8 cellular contexts compared by ENCODE assay signal in the genomic region with DNA sequence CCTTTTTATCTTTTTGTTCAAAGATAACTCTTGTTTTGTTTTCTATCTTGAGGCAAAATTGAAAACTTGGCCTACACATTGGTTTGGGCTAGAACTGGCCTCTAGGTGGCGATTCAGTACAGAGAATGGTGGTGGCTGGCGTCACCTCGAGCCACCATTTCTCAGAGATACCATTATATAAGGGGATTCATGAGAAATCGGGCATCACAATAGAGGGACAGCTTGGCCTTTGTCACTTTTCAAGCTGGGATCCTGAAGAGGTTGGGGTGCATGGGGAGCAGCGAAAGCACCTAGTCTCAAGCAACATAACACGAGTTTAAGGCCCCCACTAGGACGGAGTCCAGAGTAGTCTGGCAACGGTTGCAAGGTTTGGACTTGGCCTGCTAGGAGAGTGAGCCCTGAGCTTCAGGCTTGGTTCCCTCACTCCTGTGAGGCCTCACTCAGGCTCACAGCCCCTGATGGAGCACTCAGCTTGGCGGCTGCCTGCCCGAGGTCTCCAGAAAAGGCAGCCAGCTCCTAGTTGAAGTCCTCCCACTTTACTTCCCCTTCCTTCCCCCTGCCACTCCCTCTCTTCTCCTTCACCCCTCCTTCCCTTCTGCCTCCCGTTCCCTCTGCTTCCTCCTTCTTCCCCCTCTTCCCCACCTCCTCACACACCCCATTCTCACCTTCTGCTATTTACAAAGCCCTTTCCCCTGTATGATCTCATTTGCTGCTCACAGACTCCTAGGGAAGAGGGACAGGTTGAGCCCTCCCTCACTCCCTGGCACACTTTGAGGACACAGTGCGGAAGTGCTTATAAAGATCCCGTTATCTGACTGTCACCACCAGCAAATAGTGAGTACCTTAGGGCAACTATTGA.
DNase-seq lines count a peak whose midpoint lies in the region; ATAC-seq, FAIRE-seq and TF ChIP-seq lines count a peak whose summit lies in the region.

No MANE protein-coding gene starts in this region.

- no peaks in the 10 kb centered on the region for H3K36me3 ChIP-seq in neuron (ENCODE audit: insufficient read depth, low read length)
- H3K36me3 ChIP-seq in upper lobe of left lung: no peaks in the 10 kb centered on the region

- peak; percentile 73 for ATAC-seq in GM21423 (IDR thresholded peaks at IDR 0.05; ENCODE audit: unreplicated experiment)
- ATAC-seq in upper lobe of left lung (ENCODE audit: low FRiP score in 2 of 2): peak; percentile 84 to 90

- TF ChIP-seq CTCF in fibroblast of the aortic adventitia (IDR thresholded peaks at IDR 0.05; ENCODE audit: insufficient read depth, low read length) (peak; percentile 81), upper lobe of left lung (IDR thresholded peaks at IDR 0.05) (peak; percentile 55 to 80 (median 66))

- WGBS in upper lobe of left lung, 2 donors: 29 to 32% methylated on average over 11 to 13 of the region's 13 CpGs

- peak overlapping the region; percentile 19 to 64 (median 58) for H3K27ac ChIP-seq in upper lobe of left lung

- DNase-seq in DMS 273 treated with DMSO at 0.1 percent for 48 hours (lab: John Stamatoyannopoulos, UW) (peak; percentile 30), RCC 7860 (ENCODE audit: low spot score) (peak; percentile 42), fibroblast of the aortic adventitia (ENCODE audit: low read depth) (peak; percentile 85), upper lobe of left lung (peak in 1 of 2 donors; percentile 62)
- DNase-seq in Jurkat, Clone E6-1 (ENCODE audit: low read depth, low spot score): peak; percentile 51
- DNase-seq in activated T-helper 1 cell treated with anti-CD3 and anti-CD28 coated beads, Interleukin-2, amount 50 U/mL, for 16 hours (ENCODE audit: low read depth in 1 of 2, low spot score in 1 of 2): peak; percentile 7 to 9

- no peaks in the 10 kb centered on the region for H3K9me3 ChIP-seq in neuron (ENCODE audit: low read length)
- no peaks in the 10 kb centered on the region for H3K9me3 ChIP-seq in upper lobe of left lung

- no peak for TF ChIP-seq POLR2A in upper lobe of left lung (IDR thresholded peaks at IDR 0.05)

- H3K27me3 ChIP-seq in neuron (ENCODE audit: insufficient read depth, low read length) (no peaks in the 10 kb centered on the region), upper lobe of left lung (no peaks in the 10 kb centered on the region)

- peak overlapping the region; percentile 90 for H2AFZ ChIP-seq in neuron (ENCODE audit: low read depth, low read length)

- no peak for TF ChIP-seq EP300 in upper lobe of left lung (IDR thresholded peaks at IDR 0.05)

- no peak overlapping the region for H3K4me3 ChIP-seq in Jurkat, Clone E6-1 (ENCODE audit: low read length)
- H3K4me3 ChIP-seq in fibroblast of the aortic adventitia (ENCODE audit: low read depth, low read length): no peak overlapping the region
- no peak overlapping the region for H3K4me3 ChIP-seq in neuron (ENCODE audit: low read length)
- peak overlapping the region in 2 of 4 donors; percentile 13 to 25 for H3K4me3 ChIP-seq in upper lobe of left lung

- peak; percentile 10 for FAIRE-seq in RCC 7860 (lab: Jason Lieb, UNC)

- H3K4me1 ChIP-seq in neuron (ENCODE audit: insufficient read depth, low read length) (no peaks in the 10 kb centered on the region), upper lobe of left lung (peaks cover 22 to 29% (median 24%) of the 10 kb centered on the region in 4 donors)
